1 cellular context compared by ENCODE assay signal in the genomic region with DNA sequence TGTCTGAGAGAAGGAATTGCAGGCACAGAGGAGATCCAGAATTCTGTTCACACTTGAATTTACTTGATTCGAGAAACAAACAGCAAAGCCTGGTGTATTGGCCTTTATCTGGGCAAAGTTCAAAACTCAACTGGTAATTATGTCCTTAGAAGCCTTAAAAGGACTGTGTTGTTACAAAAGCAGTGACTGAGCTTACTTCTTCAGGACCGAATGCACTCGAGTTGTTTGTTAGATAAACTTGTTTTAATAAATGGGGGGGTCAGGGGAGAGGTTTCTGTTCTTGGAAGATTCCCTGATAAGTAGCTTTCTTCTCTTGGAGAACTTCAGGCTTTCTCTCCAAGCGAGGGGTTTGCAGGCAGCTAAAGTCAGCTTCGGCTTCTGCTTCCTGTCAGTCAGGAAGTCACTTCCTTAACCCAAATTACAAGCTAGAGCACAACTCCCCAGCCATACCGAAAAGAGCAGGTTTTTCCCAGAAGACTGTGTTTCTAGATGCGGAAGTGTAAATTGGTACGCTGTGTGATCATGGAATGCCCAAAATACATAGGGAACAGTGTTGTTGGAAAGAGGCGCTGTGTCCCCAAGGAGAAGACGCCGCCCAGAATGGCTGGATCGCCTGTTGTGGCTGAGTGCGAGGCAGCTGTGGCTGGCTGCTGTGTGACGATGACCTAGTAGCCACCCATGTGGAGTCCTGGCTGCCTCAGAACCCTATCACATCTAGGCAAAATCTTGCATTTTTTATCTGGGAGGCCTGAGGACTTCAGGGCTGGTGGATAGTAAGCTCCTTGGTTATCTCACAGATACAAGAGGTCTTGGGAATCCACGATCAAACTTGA.
TF ChIP-seq lines count a peak whose summit lies in the region.

No MANE protein-coding gene starts in this region.

TF ChIP-seq in K562, 482 proteins besides CTCF, POLR2A, EP300 and RAD21 (continued from another document):
- no peak for TF ChIP-seq PHB (CRISPR knock-in tag; IDR thresholded peaks at IDR 0.05)
- TF ChIP-seq, protein P1, sequence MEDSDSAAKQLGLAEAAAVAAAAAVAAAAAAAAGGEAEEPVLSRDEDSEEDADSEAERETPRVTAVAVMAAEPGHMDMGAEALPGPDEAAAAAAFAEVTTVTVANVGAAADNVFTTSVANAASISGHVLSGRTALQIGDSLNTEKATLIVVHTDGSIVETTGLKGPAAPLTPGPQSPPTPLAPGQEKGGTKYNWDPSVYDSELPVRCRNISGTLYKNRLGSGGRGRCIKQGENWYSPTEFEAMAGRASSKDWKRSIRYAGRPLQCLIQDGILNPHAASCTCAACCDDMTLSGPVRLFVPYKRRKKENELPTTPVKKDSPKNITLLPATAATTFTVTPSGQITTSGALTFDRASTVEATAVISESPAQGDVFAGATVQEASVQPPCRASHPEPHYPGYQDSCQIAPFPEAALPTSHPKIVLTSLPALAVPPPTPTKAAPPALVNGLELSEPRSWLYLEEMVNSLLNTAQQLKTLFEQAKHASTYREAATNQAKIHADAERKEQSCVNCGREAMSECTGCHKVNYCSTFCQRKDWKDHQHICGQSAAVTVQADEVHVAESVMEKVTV (CRISPR knock-in tag; IDR thresholded peaks at IDR 0.05) = no peak
- TF ChIP-seq PRDM10 (IDR thresholded peaks at IDR 0.05; ENCODE audit: partially characterized antibody) = no peak
- no peak for TF ChIP-seq E2F3 (CRISPR knock-in tag; IDR thresholded peaks at IDR 0.05)
- TF ChIP-seq HDAC8 (tag; IDR thresholded peaks at IDR 0.05) = no peak
- TF ChIP-seq EHMT2 (IDR thresholded peaks at IDR 0.05) = peak; percentile 47; the same call in 1 of the 2 replicates
- no peak for TF ChIP-seq TCFL5 (CRISPR knock-in tag; conservative IDR thresholded peaks at IDR 0.05)
- TF ChIP-seq CGGBP1 (CRISPR knock-in tag; IDR thresholded peaks at IDR 0.05) = no peak
- TF ChIP-seq E2F1 (CRISPR knock-in tag; IDR thresholded peaks at IDR 0.05) = no peak
- TF ChIP-seq SIX5 (IDR thresholded peaks at IDR 0.05; ENCODE audit: borderline replicate concordance in 1 of 2, insufficient read depth in 1 of 2, low read depth in 1 of 2, low read length in 2 of 2) = no peak
- TF ChIP-seq CBX8 (IDR thresholded peaks at IDR 0.05; ENCODE audit: borderline replicate concordance, extremely low read depth, low read depth, low read length, poor library complexity, severe bottlenecking) = no peak
- no peak for TF ChIP-seq HOXB6 (CRISPR knock-in tag; IDR thresholded peaks at IDR 0.05; ENCODE audit: borderline replicate concordance)
- no peak for TF ChIP-seq ZNF449 (CRISPR knock-in tag; IDR thresholded peaks at IDR 0.05)
- no peak for TF ChIP-seq TCF7 (IDR thresholded peaks at IDR 0.05; ENCODE audit: borderline replicate concordance)
- peak; percentile 80 for TF ChIP-seq SOX6 (IDR thresholded peaks at IDR 0.05)
- no peak for TF ChIP-seq ZNF263 (CRISPR knock-in tag; IDR thresholded peaks at IDR 0.05; ENCODE audit: borderline replicate concordance)
- no peak for TF ChIP-seq ZFP30 (CRISPR knock-in tag; IDR thresholded peaks at IDR 0.05; ENCODE audit: borderline replicate concordance)
- no peak for TF ChIP-seq BHLHE40 (IDR thresholded peaks at IDR 0.05; ENCODE audit: low read length)
